ENCODE assay signal across 33 cellular contexts in genomic region chr15:69602095-69602494, GRCh38.
"Had no signal": no experiment of that assay in that cellular context is flagged by ENCODE, and none has a peak within 500 bp of the region (broad histone marks: within the 10 kb centered on the region; RNA-seq: fewer than 3 reads in every experiment).

No MANE protein-coding gene starts in this region.

- H3K4me3 Mint-ChIP-seq: activated CD4-positive, alpha-beta T cell treated with anti-CD3 and anti-CD28 coated beads for 36 hours; activated CD4-positive, alpha-beta T cell treated with anti-CD3 and anti-CD28 coated beads, Interleukin-2, amount 10 ng/mL, durations not matched to agents 7 days and 5 days; activated CD8-positive, alpha-beta T cell treated with anti-CD3 and anti-CD28 coated beads, Interleukin-2, amount 10 ng/mL, durations not matched to agents 7 days and 5 days; activated naive CD8-positive, alpha-beta T cell treated with anti-CD3 and anti-CD28 coated beads for 36 hours; activated T-cell treated with anti-CD3 and anti-CD28 coated beads, Interleukin-2, amount 50 U/mL, for 4 hours; central memory CD8-positive, alpha-beta T cell; T-helper 1 cell treated with Interleukin-12 subunit alpha and Interleukin-12 subunit beta and Interleukin-4 antibody, amounts not matched to agents 30 μg/mL and 1 μg/mL, for 36 hours; T-helper 2 cell treated with Interferon-gamma antibody and Interleukin-4, amounts not matched to agents 5 μg/mL and 100 μg/mL, for 36 hours; WTC11 had no signal

- H3K9ac ChIP-seq: SK-N-SH had no signal

- H3K4me1 ChIP-seq: Peyer's patch had no signal

- H3K27me3 ChIP-seq: Peyer's patch, SJSA1 had no signal

- H3K36me3 ChIP-seq: brain microvascular endothelial cell, Peyer's patch, SJSA1 had no signal

- ATAC-seq: activated CD4-positive, alpha-beta T cell treated with anti-CD3 and anti-CD28 coated beads for 36 hours; activated CD4-positive, CD25-positive, alpha-beta regulatory T cell treated with anti-CD3 and anti-CD28 coated beads, Interleukin-2, amount 50 U/mL, for 24 hours; activated CD8-positive, alpha-beta T cell treated with anti-CD3 and anti-CD28 coated beads, Interleukin-2, amount 10 ng/mL, durations not matched to agents 7 days and 5 days; activated T-cell treated with anti-CD3 and anti-CD28 coated beads, Interleukin-2, amount 50 U/mL, for 4 hours; PC-3; WTC11 had no signal

- H3K27ac ChIP-seq: brain microvascular endothelial cell, Peyer's patch, SJSA1 had no signal

- DNase-seq: activated CD4-positive, alpha-beta T cell treated with anti-CD3 and anti-CD28 coated beads for 36 hours; activated CD4-positive, alpha-beta T cell treated with anti-CD3 and anti-CD28 coated beads, Interleukin-2, amount 10 ng/mL, durations not matched to agents 7 days and 5 days; activated CD4-positive, alpha-beta T cell treated with anti-CD3 and anti-CD28 coated beads, Interleukin-2, amount 50 U/mL, for 48 hours; activated CD8-positive, alpha-beta T cell treated with anti-CD3 and anti-CD28 coated beads, Interleukin-2, amount 10 ng/mL, durations not matched to agents 7 days and 5 days; activated effector memory CD4-positive, alpha-beta T cell treated with anti-CD3 and anti-CD28 coated beads, Interleukin-2, amount 50 U/mL, for 16 hours; activated naive CD4-positive, alpha-beta T cell; activated naive CD4-positive, alpha-beta T cell treated with anti-CD3 and anti-CD28 coated beads, Interleukin-2, amount 50 U/mL, for 16 hours; activated naive CD8-positive, alpha-beta T cell treated with anti-CD3 and anti-CD28 coated beads for 36 hours; activated T-cell treated with anti-CD3 and anti-CD28 coated beads, Interleukin-2, amount 50 U/mL, for 4 hours; amniotic stem cell; aorta; brain microvascular endothelial cell; Karpas-422; KBM-7; NCI-H1105; NCI-H1417 treated with DMSO at 0.1 percent for 48 hours; NCI-H1694; NCI-H2029; NCI-H345; NCI-H524 treated with DMSO at 0.1 percent for 48 hours; NCI-H748 treated with DMSO at 0.1 percent for 48 hours; NK-92 treated with Interleukin-12 subunit alpha and Interleukin-12 subunit beta, amount 100 ng/mL, for 24 hours; PC-3; RPMI8226; SHP77 treated with DMSO at 0.1 percent for 48 hours; SK-N-SH had no signal

- H3K9me3 Mint-ChIP-seq: activated CD4-positive, alpha-beta T cell treated with anti-CD3 and anti-CD28 coated beads, Interleukin-2, amount 10 ng/mL, durations not matched to agents 7 days and 5 days; activated naive CD8-positive, alpha-beta T cell treated with anti-CD3 and anti-CD28 coated beads for 36 hours; activated T-cell treated with anti-CD3 and anti-CD28 coated beads, Interleukin-2, amount 50 U/mL, for 4 hours; central memory CD8-positive, alpha-beta T cell; T-helper 1 cell treated with Interleukin-12 subunit alpha and Interleukin-12 subunit beta and Interleukin-4 antibody, amounts not matched to agents 30 μg/mL and 1 μg/mL, for 36 hours; T-helper 2 cell treated with Interferon-gamma antibody and Interleukin-4, amounts not matched to agents 5 μg/mL and 100 μg/mL, for 36 hours had no signal

- H3K9me3 ChIP-seq: Peyer's patch, SJSA1, SK-N-SH had no signal

- H3K4me1 Mint-ChIP-seq: activated CD4-positive, alpha-beta T cell treated with anti-CD3 and anti-CD28 coated beads for 36 hours had no signal

- H3K4me3 ChIP-seq: Peyer's patch, SJSA1 had no signal

- H3K27ac Mint-ChIP-seq: activated CD4-positive, alpha-beta T cell treated with anti-CD3 and anti-CD28 coated beads for 36 hours; activated CD4-positive, alpha-beta T cell treated with anti-CD3 and anti-CD28 coated beads, Interleukin-2, amount 10 ng/mL, durations not matched to agents 7 days and 5 days; activated CD8-positive, alpha-beta T cell treated with anti-CD3 and anti-CD28 coated beads, Interleukin-2, amount 10 ng/mL, durations not matched to agents 7 days and 5 days; activated naive CD8-positive, alpha-beta T cell treated with anti-CD3 and anti-CD28 coated beads for 36 hours; T-helper 1 cell treated with Interleukin-12 subunit alpha and Interleukin-12 subunit beta and Interleukin-4 antibody, amounts not matched to agents 30 μg/mL and 1 μg/mL, for 36 hours; T-helper 2 cell treated with Interferon-gamma antibody and Interleukin-4, amounts not matched to agents 5 μg/mL and 100 μg/mL, for 36 hours; WTC11 had no signal

- H3K36me3 Mint-ChIP-seq: activated naive CD8-positive, alpha-beta T cell treated with anti-CD3 and anti-CD28 coated beads for 36 hours; WTC11 had no signal
